8 cellular contexts compared by ENCODE assay signal in the genomic region with DNA sequence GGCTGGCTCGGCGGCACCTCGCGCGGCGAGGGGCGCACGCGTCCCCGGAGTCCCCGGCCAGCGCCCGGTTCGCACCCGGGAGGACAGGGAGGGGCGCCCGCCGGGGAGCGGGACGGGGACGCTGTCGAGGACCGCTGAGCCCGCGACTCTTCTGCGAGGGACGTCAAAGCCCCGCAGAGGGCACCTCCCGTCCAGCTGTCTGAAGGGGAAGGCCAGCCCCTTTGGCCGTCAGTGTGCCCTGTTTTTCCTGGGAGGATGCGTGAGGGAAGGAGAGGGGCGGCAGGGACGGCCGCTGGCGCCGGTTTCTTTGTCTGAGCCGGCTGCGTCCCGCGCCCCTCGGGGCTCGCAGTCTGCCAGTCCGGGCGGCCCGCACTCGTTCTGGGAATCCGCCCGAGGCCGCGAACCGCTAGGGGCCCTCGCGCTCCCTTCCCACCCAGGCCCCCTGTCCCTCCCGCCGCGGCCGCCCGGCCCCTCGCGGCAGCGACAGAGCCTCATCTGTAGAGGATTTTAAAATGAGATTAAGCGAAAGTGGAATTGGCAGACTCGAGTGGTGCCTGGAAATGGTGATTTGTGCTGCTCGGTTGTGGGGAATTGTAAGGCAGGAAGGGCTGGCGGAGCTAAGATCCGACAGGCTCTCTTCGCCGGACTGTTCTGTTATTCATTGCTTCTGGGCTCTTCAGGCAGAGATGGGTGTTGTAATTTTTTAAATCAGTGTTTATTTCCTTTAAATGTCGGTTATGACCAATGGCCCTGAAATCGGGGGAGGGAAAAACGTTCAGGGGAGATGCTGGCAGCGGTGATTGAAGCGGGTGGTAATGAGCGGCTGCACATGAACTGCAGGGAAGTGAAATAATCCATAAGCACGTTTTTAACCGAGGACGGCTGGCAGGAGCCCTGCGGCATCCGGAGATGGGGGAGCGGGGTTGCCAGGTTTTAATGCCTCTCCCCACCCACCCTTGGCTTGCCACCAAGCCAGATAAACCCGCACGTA. TPM values are rescaled to one million over a fixed set of nuclear protein-coding genes. Genes with fewer than 3 reads are reported as not detected.
DNase-seq lines count a peak whose midpoint lies in the region; ATAC-seq, FAIRE-seq and TF ChIP-seq lines count a peak whose summit lies in the region.

No MANE protein-coding gene starts in this region.

- intact Hi-C loops in activated T-helper 1 cell treated with anti-CD3 and anti-CD28 coated beads, Interleukin-12 subunit alpha, Interleukin-12 subunit beta, Interleukin-2, Interleukin-4 antibody, amounts not matched to agents 30 ng/mL and 10 ng/mL and 1 ng/mL, durations not matched to agents 14 hours and 24 hours and 36 hours (cut with micrococcal nuclease) = loop anchor here (5.0 kb wide), 1 partner anchor 167 kb away; no protein-coding TSS in a partner anchor

- H3K4me1 Mint-ChIP-seq in activated T-helper 1 cell treated with anti-CD3 and anti-CD28 coated beads, Interleukin-12 subunit alpha, Interleukin-12 subunit beta, Interleukin-2, Interleukin-4 antibody, amounts not matched to agents 30 ng/mL and 10 ng/mL and 1 ng/mL, durations not matched to agents 14 hours and 24 hours and 36 hours (ENCODE audit: low read depth) = peaks cover 6% of the 10 kb centered on the region

- H3K27ac ChIP-seq in hepatocyte = no peak overlapping the region

- ATAC-seq in HG02763 (IDR thresholded peaks at IDR 0.05; ENCODE audit: unreplicated experiment) = no peak

- H3K27me3 ChIP-seq in hepatocyte (peaks cover 52% of the 10 kb centered on the region), skeletal muscle satellite cell (ENCODE audit: control insufficient read depth, insufficient read depth, low read length) (peaks cover 49% of the 10 kb centered on the region)

- no peak overlapping the region for H3K9ac ChIP-seq in skeletal muscle satellite cell (ENCODE audit: low read depth, low read length)

- H3K4me3 Mint-ChIP-seq in activated T-helper 1 cell treated with anti-CD3 and anti-CD28 coated beads, Interleukin-12 subunit alpha, Interleukin-12 subunit beta, Interleukin-2, Interleukin-4 antibody, amounts not matched to agents 30 ng/mL and 10 ng/mL and 1 ng/mL, durations not matched to agents 14 hours and 24 hours and 36 hours = peak overlapping the region; percentile 23

- no peaks in the 10 kb centered on the region for H3K36me3 Mint-ChIP-seq in activated T-helper 1 cell treated with anti-CD3 and anti-CD28 coated beads, Interleukin-12 subunit alpha, Interleukin-12 subunit beta, Interleukin-2, Interleukin-4 antibody, amounts not matched to agents 30 ng/mL and 10 ng/mL and 1 ng/mL, durations not matched to agents 14 hours and 24 hours and 36 hours (ENCODE audit: low read depth)

- H3K4me1 ChIP-seq in hepatocyte (ENCODE audit: insufficient read depth) (peaks cover 9% of the 10 kb centered on the region), skeletal muscle satellite cell (ENCODE audit: control insufficient read depth, insufficient read depth, low read length) (peaks cover 5% of the 10 kb centered on the region)

- peak overlapping the region; percentile 14; the same call in 1 of the 2 replicates for H3K4me3 ChIP-seq in GM08714 (ENCODE audit: low read length)
- H3K4me3 ChIP-seq in hepatocyte = peak overlapping the region; percentile 33
- H3K4me3 ChIP-seq in skeletal muscle satellite cell (ENCODE audit: low read length) = peak overlapping the region; percentile 66

- peak overlapping the region; percentile 73 for H2AFZ ChIP-seq in hepatocyte

- peak; percentile 36 for DNase-seq in NCI-H1417 treated with DMSO at 0.1 percent for 48 hours (lab: John Stamatoyannopoulos, UW)
- no peak for DNase-seq in activated T-helper 1 cell treated with anti-CD3 and anti-CD28 coated beads, Interleukin-12 subunit alpha, Interleukin-12 subunit beta, Interleukin-2, Interleukin-4 antibody, amounts not matched to agents 30 ng/mL and 10 ng/mL and 1 ng/mL, durations not matched to agents 14 hours and 24 hours and 36 hours (ENCODE audit: low spot score)
- DNase-seq in hepatocyte (ENCODE audit: low spot score) = peak; percentile 48
- no peak for DNase-seq in NCI-H187 treated with DMSO at 0.1 percent for 48 hours (lab: John Stamatoyannopoulos, UW)
- no peak for DNase-seq in RCC 7860 (ENCODE audit: low spot score)

- H3K79me2 ChIP-seq in hepatocyte = no peaks in the 10 kb centered on the region

- no peaks in the 10 kb centered on the region for H4K20me1 ChIP-seq in hepatocyte (ENCODE audit: insufficient read depth, poor library complexity, severe bottlenecking)

- peak overlapping the region; percentile 96 for H3K4me2 ChIP-seq in hepatocyte
- peak overlapping the region; percentile 74 for H3K4me2 ChIP-seq in skeletal muscle satellite cell (ENCODE audit: low read length)

- H3K9me3 ChIP-seq in hepatocyte (ENCODE audit: low read depth) (no peaks in the 10 kb centered on the region), skeletal muscle satellite cell (replicated peaks; ENCODE audit: low read length) (no peaks in the 10 kb centered on the region)

- H3K9me2 ChIP-seq in hepatocyte (replicated peaks; ENCODE audit: insufficient read depth) = no peaks in the 10 kb centered on the region

- H3K9me3 Mint-ChIP-seq in activated T-helper 1 cell treated with anti-CD3 and anti-CD28 coated beads, Interleukin-12 subunit alpha, Interleukin-12 subunit beta, Interleukin-2, Interleukin-4 antibody, amounts not matched to agents 30 ng/mL and 10 ng/mL and 1 ng/mL, durations not matched to agents 14 hours and 24 hours and 36 hours = no peaks in the 10 kb centered on the region

- no peak overlapping the region for H3K27ac Mint-ChIP-seq in activated T-helper 1 cell treated with anti-CD3 and anti-CD28 coated beads, Interleukin-12 subunit alpha, Interleukin-12 subunit beta, Interleukin-2, Interleukin-4 antibody, amounts not matched to agents 30 ng/mL and 10 ng/mL and 1 ng/mL, durations not matched to agents 14 hours and 24 hours and 36 hours

- peaks cover 47% of the 10 kb centered on the region for H3K27me3 Mint-ChIP-seq in activated T-helper 1 cell treated with anti-CD3 and anti-CD28 coated beads, Interleukin-12 subunit alpha, Interleukin-12 subunit beta, Interleukin-2, Interleukin-4 antibody, amounts not matched to agents 30 ng/mL and 10 ng/mL and 1 ng/mL, durations not matched to agents 14 hours and 24 hours and 36 hours (ENCODE audit: insufficient read depth)

- TF ChIP-seq CTCF in hepatocyte (IDR thresholded peaks at IDR 0.05; ENCODE audit: poor library complexity) = peak; percentile 24

- no peaks in the 10 kb centered on the region for H3K36me3 ChIP-seq in hepatocyte (replicated peaks; ENCODE audit: insufficient read depth, low read depth)
- H3K36me3 ChIP-seq in skeletal muscle satellite cell (ENCODE audit: insufficient read depth, low read length) = no peaks in the 10 kb centered on the region

- 5% methylated on average over 50 of the region's 82 CpGs for WGBS in hepatocyte (ENCODE audit: low lambda C conversion rate, missing lambda C conversion rate)

- FAIRE-seq in RCC 7860 (lab: Jason Lieb, UNC) = no peak

RNA-seq across cellular contexts. Expression of gene RELN, which starts 0.6 kb away (rescaled TPM):
- total RNA-seq in activated T-helper 1 cell treated with anti-CD3 and anti-CD28 coated beads, Interleukin-12 subunit alpha, Interleukin-12 subunit beta, Interleukin-2, Interleukin-4 antibody, amounts not matched to agents 30 ng/mL and 10 ng/mL and 1 ng/mL, durations not matched to agents 14 hours and 24 hours and 36 hours = not detected in 2 replicates
- 16.3 and 22.0 TPM in 2 replicates for total RNA-seq in hepatocyte
- polyA plus RNA-seq in hepatocyte = 3.9 and 7.4 TPM in 2 replicates
- 0.44 and 1.0 TPM in 2 replicates for total RNA-seq in skeletal muscle satellite cell (2012; rRNA removed)

Comparison
In these comparisons a context has a peak if more than half of its experiments do, and no peak if none do; other contexts are left out.
1. H3K4me3 ChIP-seq: peak in every context shown above with its lines; median percentile 66 in skeletal muscle satellite cell; 33 in hepatocyte; 14 in GM08714.
2. DNase-seq: peak in NCI-H1417 treated with DMSO at 0.1 percent for 48 hours (single experiment) and hepatocyte (single experiment); none in activated T-helper 1 cell treated with anti-CD3 and anti-CD28 coated beads, Interleukin-12 subunit alpha, Interleukin-12 subunit beta, Interleukin-2, Interleukin-4 antibody, amounts not matched to agents 30 ng/mL and 10 ng/mL and 1 ng/mL, durations not matched to agents 14 hours and 24 hours and 36 hours (single experiment), NCI-H187 treated with DMSO at 0.1 percent for 48 hours (single experiment) and RCC 7860 (single experiment).
3. RNA of gene RELN, which starts 0.6 kb away (total RNA-seq): 16.3 to 22.0 TPM in hepatocyte; not detected in activated T-helper 1 cell treated with anti-CD3 and anti-CD28 coated beads, Interleukin-12 subunit alpha, Interleukin-12 subunit beta, Interleukin-2, Interleukin-4 antibody, amounts not matched to agents 30 ng/mL and 10 ng/mL and 1 ng/mL, durations not matched to agents 14 hours and 24 hours and 36 hours; every median in the first group is over 10 times any median in the second.